ENCODE assay signal across 1 cellular context in genomic region chr12:124837958-124838803, GRCh38.
TF ChIP-seq lines count a peak whose summit lies in the region.

No MANE protein-coding gene starts in this region.

TF ChIP-seq in HepG2, 621 proteins besides CTCF, POLR2A, EP300 and RAD21 (continued from another document and continues in another):
- TF ChIP-seq, protein P1, sequence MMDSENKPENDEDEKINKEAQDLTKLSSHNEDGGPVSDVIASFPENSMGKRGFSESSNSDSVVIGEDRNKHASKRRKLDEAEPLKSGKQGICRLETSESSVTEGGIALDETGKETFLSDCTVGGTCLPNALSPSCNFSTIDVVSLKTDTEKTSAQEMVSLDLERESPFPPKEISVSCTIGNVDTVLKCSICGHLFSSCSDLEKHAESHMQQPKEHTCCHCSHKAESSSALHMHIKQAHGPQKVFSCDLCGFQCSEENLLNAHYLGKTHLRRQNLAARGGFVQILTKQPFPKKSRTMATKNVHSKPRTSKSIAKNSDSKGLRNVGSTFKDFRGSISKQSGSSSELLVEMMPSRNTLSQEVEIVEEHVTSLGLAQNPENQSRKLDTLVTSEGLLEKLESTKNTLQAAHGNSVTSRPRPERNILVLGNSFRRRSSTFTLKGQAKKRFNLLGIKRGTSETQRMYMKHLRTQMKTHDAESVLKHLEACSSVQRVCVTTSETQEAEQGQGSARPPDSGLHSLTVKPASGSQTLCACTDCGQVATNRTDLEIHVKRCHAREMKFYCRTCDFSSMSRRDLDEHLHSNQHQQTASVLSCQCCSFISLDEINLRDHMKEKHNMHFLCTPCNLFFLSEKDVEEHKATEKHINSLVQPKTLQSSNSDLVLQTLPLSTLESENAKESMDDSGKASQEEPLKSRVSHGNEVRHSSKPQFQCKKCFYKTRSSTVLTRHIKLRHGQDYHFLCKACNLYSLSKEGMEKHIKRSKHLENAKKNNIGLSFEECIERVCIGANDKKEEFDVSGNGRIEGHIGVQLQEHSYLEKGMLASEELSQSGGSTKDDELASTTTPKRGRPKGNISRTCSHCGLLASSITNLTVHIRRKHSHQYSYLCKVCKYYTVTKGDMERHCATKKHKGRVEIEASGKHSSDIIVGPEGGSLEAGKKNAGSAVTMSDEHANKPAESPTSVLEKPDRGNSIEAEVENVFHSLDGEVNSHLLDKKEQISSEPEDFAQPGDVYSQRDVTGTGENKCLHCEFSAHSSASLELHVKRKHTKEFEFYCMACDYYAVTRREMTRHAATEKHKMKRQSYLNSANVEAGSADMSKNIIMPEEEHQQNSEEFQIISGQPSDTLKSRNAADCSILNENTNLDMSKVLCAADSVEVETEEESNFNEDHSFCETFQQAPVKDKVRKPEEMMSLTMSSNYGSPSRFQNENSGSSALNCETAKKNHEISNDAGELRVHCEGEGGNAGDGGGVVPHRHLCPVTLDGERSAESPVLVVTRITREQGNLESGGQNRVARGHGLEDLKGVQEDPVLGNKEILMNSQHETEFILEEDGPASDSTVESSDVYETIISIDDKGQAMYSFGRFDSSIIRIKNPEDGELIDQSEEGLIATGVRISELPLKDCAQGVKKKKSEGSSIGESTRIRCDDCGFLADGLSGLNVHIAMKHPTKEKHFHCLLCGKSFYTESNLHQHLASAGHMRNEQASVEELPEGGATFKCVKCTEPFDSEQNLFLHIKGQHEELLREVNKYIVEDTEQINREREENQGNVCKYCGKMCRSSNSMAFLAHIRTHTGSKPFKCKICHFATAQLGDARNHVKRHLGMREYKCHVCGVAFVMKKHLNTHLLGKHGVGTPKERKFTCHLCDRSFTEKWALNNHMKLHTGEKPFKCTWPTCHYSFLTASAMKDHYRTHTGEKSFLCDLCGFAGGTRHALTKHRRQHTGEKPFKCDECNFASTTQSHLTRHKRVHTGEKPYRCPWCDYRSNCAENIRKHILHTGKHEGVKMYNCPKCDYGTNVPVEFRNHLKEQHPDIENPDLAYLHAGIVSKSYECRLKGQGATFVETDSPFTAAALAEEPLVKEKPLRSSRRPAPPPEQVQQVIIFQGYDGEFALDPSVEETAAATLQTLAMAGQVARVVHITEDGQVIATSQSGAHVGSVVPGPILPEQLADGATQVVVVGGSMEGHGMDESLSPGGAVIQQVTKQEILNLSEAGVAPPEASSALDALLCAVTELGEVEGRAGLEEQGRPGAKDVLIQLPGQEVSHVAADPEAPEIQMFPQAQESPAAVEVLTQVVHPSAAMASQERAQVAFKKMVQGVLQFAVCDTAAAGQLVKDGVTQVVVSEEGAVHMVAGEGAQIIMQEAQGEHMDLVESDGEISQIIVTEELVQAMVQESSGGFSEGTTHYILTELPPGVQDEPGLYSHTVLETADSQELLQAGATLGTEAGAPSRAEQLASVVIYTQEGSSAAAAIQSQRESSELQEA (CRISPR knock-in tag; IDR thresholded peaks at IDR 0.05; ENCODE audit: not compliant biosample characterization), result no peak
- TF ChIP-seq, protein P2, sequence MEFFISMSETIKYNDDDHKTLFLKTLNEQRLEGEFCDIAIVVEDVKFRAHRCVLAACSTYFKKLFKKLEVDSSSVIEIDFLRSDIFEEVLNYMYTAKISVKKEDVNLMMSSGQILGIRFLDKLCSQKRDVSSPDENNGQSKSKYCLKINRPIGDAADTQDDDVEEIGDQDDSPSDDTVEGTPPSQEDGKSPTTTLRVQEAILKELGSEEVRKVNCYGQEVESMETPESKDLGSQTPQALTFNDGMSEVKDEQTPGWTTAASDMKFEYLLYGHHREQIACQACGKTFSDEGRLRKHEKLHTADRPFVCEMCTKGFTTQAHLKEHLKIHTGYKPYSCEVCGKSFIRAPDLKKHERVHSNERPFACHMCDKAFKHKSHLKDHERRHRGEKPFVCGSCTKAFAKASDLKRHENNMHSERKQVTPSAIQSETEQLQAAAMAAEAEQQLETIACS (CRISPR knock-in tag; IDR thresholded peaks at IDR 0.05), result no peak
- TF ChIP-seq NCOR1 (IDR thresholded peaks at IDR 0.05; ENCODE audit: borderline replicate concordance, low read length) (peak; percentile 89; the same call in 1 of the 2 replicates), ZFP36L2 (CRISPR knock-in tag; IDR thresholded peaks at IDR 0.05) (no peak), SMC3 (IDR thresholded peaks at IDR 0.05; ENCODE audit: low read length) (peak; percentile 54), HCFC1 (IDR thresholded peaks at IDR 0.05; ENCODE audit: low read depth, low read length) (no peak), NFRKB (IDR thresholded peaks at IDR 0.05) (no peak), KLF16 (CRISPR knock-in tag; IDR thresholded peaks at IDR 0.05) (no peak; a peak in 1 of 4 replicates), HDAC2 (CRISPR knock-in tag; IDR thresholded peaks at IDR 0.05) (peak; percentile 89), AGO2 (optimal IDR thresholded peaks at IDR 0.05; ENCODE audit: low read depth, low read length) (peak; percentile 40), ZNF44 (CRISPR knock-in tag; IDR thresholded peaks at IDR 0.05) (no peak), SOX13 (IDR thresholded peaks at IDR 0.05) (peak; percentile 78), SOX13 (CRISPR knock-in tag; conservative IDR thresholded peaks at IDR 0.05 in 1 of 2, IDR thresholded peaks at IDR 0.05 in 1 of 2) (peak in 1 of 2 experiments; percentile 88; a peak in 2 of 4 replicates), ZNF333 (CRISPR knock-in tag; IDR thresholded peaks at IDR 0.05; ENCODE audit: borderline replicate concordance) (0 out of 2 replicates have a peak, but pooled peaks have one; percentile 20), ZNF205 (CRISPR knock-in tag; IDR thresholded peaks at IDR 0.05) (peak; percentile 62; the same call in 1 of the 2 replicates), ZNF569 (CRISPR knock-in tag; IDR thresholded peaks at IDR 0.05; ENCODE audit: borderline replicate concordance) (no peak), ZNF607 (CRISPR knock-in tag; IDR thresholded peaks at IDR 0.05; ENCODE audit: borderline replicate concordance) (peak; percentile 58; the same call in 1 of the 2 replicates), ZNF264 (CRISPR knock-in tag; IDR thresholded peaks at IDR 0.05) (peak; percentile 57; the same call in 1 of the 2 replicates), GABPB1 (CRISPR knock-in tag; IDR thresholded peaks at IDR 0.05) (no peak), ZNF652 (CRISPR knock-in tag; IDR thresholded peaks at IDR 0.05; ENCODE audit: borderline replicate concordance, low read depth) (no peak), ZFAT (CRISPR knock-in tag; conservative IDR thresholded peaks at IDR 0.05) (no peak), ZNF251 (CRISPR knock-in tag; IDR thresholded peaks at IDR 0.05) (no peak), ZNF768 (CRISPR knock-in tag; IDR thresholded peaks at IDR 0.05) (no peak), BCL6 (CRISPR knock-in tag; IDR thresholded peaks at IDR 0.05) (peak; percentile 29; the same call in 1 of the 2 replicates), CENPT (CRISPR knock-in tag; IDR thresholded peaks at IDR 0.05; ENCODE audit: low read depth) (no peak), ZNF382 (CRISPR knock-in tag; IDR thresholded peaks at IDR 0.05; ENCODE audit: borderline replicate concordance) (no peak), HOXA3 (CRISPR knock-in tag; IDR thresholded peaks at IDR 0.05) (peak; percentile 82), ZNF549 (CRISPR knock-in tag; IDR thresholded peaks at IDR 0.05) (no peak), NFKB2 (CRISPR knock-in tag; IDR thresholded peaks at IDR 0.05; ENCODE audit: borderline replicate concordance) (0 out of 2 replicates have a peak, but pooled peaks have one; percentile 21), ZNF253 (CRISPR knock-in tag; IDR thresholded peaks at IDR 0.05; ENCODE audit: borderline replicate concordance) (no peak), RAD51 (IDR thresholded peaks at IDR 0.05; ENCODE audit: borderline replicate concordance) (no peak), HBP1 (CRISPR knock-in tag; IDR thresholded peaks at IDR 0.05; ENCODE audit: low read depth) (0 out of 2 replicates have a peak, but pooled peaks have one; percentile 71), ZNF292 (CRISPR knock-in tag; IDR thresholded peaks at IDR 0.05; ENCODE audit: borderline replicate concordance, low read depth) (peak; percentile 85; the same call in 1 of the 2 replicates), CHD2 (IDR thresholded peaks at IDR 0.05; ENCODE audit: low read depth, low read length) (no peak)
- TF ChIP-seq, protein P3, sequence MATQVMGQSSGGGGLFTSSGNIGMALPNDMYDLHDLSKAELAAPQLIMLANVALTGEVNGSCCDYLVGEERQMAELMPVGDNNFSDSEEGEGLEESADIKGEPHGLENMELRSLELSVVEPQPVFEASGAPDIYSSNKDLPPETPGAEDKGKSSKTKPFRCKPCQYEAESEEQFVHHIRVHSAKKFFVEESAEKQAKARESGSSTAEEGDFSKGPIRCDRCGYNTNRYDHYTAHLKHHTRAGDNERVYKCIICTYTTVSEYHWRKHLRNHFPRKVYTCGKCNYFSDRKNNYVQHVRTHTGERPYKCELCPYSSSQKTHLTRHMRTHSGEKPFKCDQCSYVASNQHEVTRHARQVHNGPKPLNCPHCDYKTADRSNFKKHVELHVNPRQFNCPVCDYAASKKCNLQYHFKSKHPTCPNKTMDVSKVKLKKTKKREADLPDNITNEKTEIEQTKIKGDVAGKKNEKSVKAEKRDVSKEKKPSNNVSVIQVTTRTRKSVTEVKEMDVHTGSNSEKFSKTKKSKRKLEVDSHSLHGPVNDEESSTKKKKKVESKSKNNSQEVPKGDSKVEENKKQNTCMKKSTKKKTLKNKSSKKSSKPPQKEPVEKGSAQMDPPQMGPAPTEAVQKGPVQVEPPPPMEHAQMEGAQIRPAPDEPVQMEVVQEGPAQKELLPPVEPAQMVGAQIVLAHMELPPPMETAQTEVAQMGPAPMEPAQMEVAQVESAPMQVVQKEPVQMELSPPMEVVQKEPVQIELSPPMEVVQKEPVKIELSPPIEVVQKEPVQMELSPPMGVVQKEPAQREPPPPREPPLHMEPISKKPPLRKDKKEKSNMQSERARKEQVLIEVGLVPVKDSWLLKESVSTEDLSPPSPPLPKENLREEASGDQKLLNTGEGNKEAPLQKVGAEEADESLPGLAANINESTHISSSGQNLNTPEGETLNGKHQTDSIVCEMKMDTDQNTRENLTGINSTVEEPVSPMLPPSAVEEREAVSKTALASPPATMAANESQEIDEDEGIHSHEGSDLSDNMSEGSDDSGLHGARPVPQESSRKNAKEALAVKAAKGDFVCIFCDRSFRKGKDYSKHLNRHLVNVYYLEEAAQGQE (IDR thresholded peaks at IDR 0.05; ENCODE audit: borderline replicate concordance in 1 of 2, low read depth in 1 of 2, low read length in 2 of 2), result no peak; a peak in 1 of 4 replicates
- TF ChIP-seq, protein P4, sequence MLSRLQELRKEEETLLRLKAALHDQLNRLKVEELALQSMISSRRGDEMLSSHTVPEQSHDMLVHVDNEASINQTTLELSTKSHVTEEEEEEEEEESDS (CRISPR knock-in tag; IDR thresholded peaks at IDR 0.05; ENCODE audit: borderline replicate concordance), result no peak
- TF ChIP-seq, protein P5, sequence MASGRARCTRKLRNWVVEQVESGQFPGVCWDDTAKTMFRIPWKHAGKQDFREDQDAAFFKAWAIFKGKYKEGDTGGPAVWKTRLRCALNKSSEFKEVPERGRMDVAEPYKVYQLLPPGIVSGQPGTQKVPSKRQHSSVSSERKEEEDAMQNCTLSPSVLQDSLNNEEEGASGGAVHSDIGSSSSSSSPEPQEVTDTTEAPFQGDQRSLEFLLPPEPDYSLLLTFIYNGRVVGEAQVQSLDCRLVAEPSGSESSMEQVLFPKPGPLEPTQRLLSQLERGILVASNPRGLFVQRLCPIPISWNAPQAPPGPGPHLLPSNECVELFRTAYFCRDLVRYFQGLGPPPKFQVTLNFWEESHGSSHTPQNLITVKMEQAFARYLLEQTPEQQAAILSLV (CRISPR knock-in tag; IDR thresholded peaks at IDR 0.05; ENCODE audit: borderline replicate concordance), result no peak; the same call in 1 of the 2 replicates
- TF ChIP-seq, protein P6, sequence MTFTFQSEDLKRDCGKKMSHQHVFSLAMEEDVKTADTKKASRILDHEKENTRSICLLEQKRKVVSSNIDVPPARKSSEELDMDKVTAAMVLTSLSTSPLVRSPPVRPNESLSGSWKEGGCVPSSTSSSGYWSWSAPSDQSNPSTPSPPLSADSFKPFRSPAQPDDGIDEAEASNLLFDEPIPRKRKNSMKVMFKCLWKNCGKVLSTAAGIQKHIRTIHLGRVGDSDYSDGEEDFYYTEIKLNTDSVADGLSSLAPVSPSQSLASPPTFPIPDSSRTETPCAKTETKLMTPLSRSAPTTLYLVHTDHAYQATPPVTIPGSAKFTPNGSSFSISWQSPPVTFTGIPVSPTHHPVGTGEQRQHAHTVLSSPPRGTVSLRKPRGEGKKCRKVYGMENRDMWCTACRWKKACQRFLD (CRISPR knock-in tag; IDR thresholded peaks at IDR 0.05; ENCODE audit: borderline replicate concordance), result no peak
- TF ChIP-seq, protein P7, sequence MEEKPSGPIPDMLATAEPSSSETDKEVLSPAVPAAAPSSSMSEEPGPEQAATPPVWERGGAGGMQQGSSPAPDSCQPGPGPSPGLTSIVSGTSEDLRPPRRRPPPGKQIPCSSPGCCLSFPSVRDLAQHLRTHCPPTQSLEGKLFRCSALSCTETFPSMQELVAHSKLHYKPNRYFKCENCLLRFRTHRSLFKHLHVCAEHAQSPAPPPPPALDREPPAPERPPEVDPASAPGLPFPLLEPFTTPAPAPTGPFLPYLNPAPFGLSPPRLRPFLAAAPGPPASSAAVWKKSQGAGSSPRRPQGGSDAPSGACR (CRISPR knock-in tag; IDR thresholded peaks at IDR 0.05), result peak; percentile 87; the same call in 1 of the 2 replicates
- TF ChIP-seq, protein P8, sequence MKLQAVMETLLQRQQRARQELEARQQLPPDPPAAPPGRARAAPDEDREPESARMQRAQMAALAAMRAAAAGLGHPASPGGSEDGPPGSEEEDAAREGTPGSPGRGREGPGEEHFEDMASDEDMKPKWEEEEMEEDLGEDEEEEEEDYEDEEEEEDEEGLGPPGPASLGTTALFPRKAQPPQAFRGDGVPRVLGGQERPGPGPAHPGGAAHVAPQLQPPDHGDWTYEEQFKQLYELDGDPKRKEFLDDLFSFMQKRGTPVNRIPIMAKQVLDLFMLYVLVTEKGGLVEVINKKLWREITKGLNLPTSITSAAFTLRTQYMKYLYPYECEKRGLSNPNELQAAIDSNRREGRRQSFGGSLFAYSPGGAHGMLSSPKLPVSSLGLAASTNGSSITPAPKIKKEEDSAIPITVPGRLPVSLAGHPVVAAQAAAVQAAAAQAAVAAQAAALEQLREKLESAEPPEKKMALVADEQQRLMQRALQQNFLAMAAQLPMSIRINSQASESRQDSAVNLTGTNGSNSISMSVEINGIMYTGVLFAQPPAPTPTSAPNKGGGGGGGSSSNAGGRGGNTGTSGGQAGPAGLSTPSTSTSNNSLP (IDR thresholded peaks at IDR 0.05; ENCODE audit: low read depth, low read length), result 0 out of 2 replicates have a peak, but pooled peaks have one; percentile 13
- TF ChIP-seq, protein P9, sequence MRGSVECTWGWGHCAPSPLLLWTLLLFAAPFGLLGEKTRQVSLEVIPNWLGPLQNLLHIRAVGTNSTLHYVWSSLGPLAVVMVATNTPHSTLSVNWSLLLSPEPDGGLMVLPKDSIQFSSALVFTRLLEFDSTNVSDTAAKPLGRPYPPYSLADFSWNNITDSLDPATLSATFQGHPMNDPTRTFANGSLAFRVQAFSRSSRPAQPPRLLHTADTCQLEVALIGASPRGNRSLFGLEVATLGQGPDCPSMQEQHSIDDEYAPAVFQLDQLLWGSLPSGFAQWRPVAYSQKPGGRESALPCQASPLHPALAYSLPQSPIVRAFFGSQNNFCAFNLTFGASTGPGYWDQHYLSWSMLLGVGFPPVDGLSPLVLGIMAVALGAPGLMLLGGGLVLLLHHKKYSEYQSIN (CRISPR knock-in tag; IDR thresholded peaks at IDR 0.05; ENCODE audit: borderline replicate concordance), result no peak
